ENCODE assay signal across 9 cellular contexts in the genomic region with DNA sequence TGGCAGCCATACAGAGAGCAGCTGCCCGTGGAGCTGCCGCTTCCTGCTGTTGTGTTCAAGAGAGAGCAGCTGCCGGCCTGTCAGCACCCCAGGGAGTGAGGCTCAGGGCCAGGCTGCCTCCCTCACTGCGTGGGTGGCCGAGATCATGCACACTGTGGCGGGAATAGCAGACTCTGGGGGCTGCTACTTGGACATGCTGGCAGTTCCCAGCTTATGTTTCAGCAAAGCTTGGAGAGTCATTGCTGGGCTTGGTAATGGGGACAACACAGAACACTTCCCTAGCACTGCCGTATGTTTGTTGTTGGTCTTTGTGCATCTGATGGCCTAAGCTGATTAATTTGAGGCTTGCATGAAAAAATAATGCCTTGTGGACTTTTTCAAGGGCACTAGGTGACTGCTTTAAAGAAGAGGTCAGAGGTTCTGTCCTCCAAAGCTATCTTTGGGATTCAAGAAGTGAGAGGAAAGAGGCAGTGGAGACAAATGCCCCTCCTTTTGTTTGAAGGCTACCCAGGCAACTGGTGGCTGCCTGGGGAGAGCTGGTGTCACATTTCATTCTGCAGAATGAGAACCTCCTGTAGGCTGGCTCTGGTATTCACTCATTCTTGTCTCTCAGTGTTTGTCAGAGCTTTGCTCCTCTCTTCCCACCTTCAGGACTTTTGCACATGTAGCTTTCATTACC. TPM values are rescaled to one million over a fixed set of nuclear protein-coding genes. Genes with fewer than 3 reads are reported as not detected.
A peak's percentile ranks its signal among the peaks of the same experiment; 100 is the strongest.
DNase-seq lines count a peak whose midpoint lies in the region; ATAC-seq and TF ChIP-seq lines count a peak whose summit lies in the region.
"Had no signal": no experiment of that assay in that cellular context is flagged by ENCODE, and none has a peak within 500 bp of the region (broad histone marks: within the 10 kb centered on the region; RNA-seq: fewer than 3 reads in every experiment).

No MANE protein-coding gene starts in this region.

- no peak for TF ChIP-seq CTCF in fibroblast of lung (conservative IDR thresholded peaks at IDR 0.05 in 1 of 2, IDR thresholded peaks at IDR 0.05 in 1 of 2; ENCODE audit: low read depth in 1 of 2, low read length in 2 of 2)
- TF ChIP-seq CTCF in osteocyte (IDR thresholded peaks at IDR 0.05) = peak; percentile 38

- H3K4me1 ChIP-seq in HUES6 (ENCODE audit: control insufficient read depth, insufficient read depth, low read length) (peaks cover 22% of the 10 kb centered on the region), fibroblast of lung (ENCODE audit: control insufficient read depth, extremely low read depth, insufficient read depth, low read length) (no peaks in the 10 kb centered on the region)

- H3K27me3 Mint-ChIP-seq in osteocyte (ENCODE audit: unreplicated experiment) = peaks cover 9% of the 10 kb centered on the region

- peak; percentile 34 to 67 for DNase-seq in fibroblast of lung (ENCODE audit: low read depth in 2 of 2)
- peak; percentile 90 for DNase-seq in osteocyte (ENCODE audit: extremely low spot score, unreplicated experiment)
- DNase-seq in GF-D8 (lab: John Stamatoyannopoulos, UW) = no peak

- no peak for TF ChIP-seq POLR2A in GM18505 (IDR thresholded peaks at IDR 0.05; ENCODE audit: borderline replicate concordance, extremely low read depth, insufficient read depth, insufficient read length)

- no peaks in the 10 kb centered on the region for H3K9me3 ChIP-seq in HUES6 (ENCODE audit: control insufficient read depth, insufficient read depth, low read depth, low read length)
- H3K9me3 ChIP-seq in fibroblast of lung (ENCODE audit: control insufficient read depth, insufficient read depth, low read depth, low read length) = no peaks in the 10 kb centered on the region
- H3K9me3 ChIP-seq: neutrophil had no signal

- H3K4me2 ChIP-seq in fibroblast of lung (ENCODE audit: extremely low read depth, insufficient read depth, low read length) = no peak overlapping the region

- H3K27ac Mint-ChIP-seq in osteocyte (ENCODE audit: unreplicated experiment) = peak overlapping the region; percentile 95

- H3K36me3 ChIP-seq in HUES6 (ENCODE audit: control insufficient read depth, insufficient read depth, low read length) (no peaks in the 10 kb centered on the region), fibroblast of lung (ENCODE audit: control insufficient read depth, insufficient read depth, low read length) (no peaks in the 10 kb centered on the region)
- H3K36me3 ChIP-seq: neutrophil had no signal

- peak overlapping the region; percentile 59 for H3K4me3 Mint-ChIP-seq in osteocyte (ENCODE audit: unreplicated experiment)

- H3K27ac ChIP-seq in HUES6 (ENCODE audit: low read depth, low read length) (no peak overlapping the region), fibroblast of lung (ENCODE audit: insufficient read depth, low read length) (no peak overlapping the region)
- H3K27ac ChIP-seq: neutrophil had no signal

- no peak overlapping the region for H2AFZ ChIP-seq in fibroblast of lung (ENCODE audit: low read length)

- no peaks in the 10 kb centered on the region for H3K9me3 Mint-ChIP-seq in osteocyte (ENCODE audit: unreplicated experiment)

- H3K27me3 ChIP-seq in HUES6 (ENCODE audit: control insufficient read depth, insufficient read depth, low read length) (no peaks in the 10 kb centered on the region), fibroblast of lung (ENCODE audit: control insufficient read depth, insufficient read depth, low read length) (no peaks in the 10 kb centered on the region)
- H3K27me3 ChIP-seq: neutrophil had no signal

- H3K79me2 ChIP-seq in fibroblast of lung (ENCODE audit: control insufficient read depth, insufficient read depth, low read length) = no peaks in the 10 kb centered on the region

- no peaks in the 10 kb centered on the region for H3K36me3 Mint-ChIP-seq in osteocyte (ENCODE audit: unreplicated experiment)

- ATAC-seq in HG03095 (IDR thresholded peaks at IDR 0.05; ENCODE audit: unreplicated experiment) = no peak
- ATAC-seq in GM21825 (IDR thresholded peaks at IDR 0.05; ENCODE audit: unreplicated experiment) = no peak
- ATAC-seq in GM18505 (IDR thresholded peaks at IDR 0.05; ENCODE audit: unreplicated experiment) = no peak

- peaks cover 46% of the 10 kb centered on the region for H3K4me1 Mint-ChIP-seq in osteocyte (ENCODE audit: unreplicated experiment)

- H3K4me3 ChIP-seq in HUES6 (ENCODE audit: low read depth, low read length) (peak overlapping the region; percentile 28), fibroblast of lung (replicated peaks in 1 of 4; ENCODE audit: control extremely low read depth in 1 of 4, insufficient read depth in 1 of 4, low read depth in 3 of 4, low read length in 4 of 4) (peak overlapping the region in 1 of 4 experiments; percentile 20)

- no peaks in the 10 kb centered on the region for H4K20me1 ChIP-seq in fibroblast of lung (ENCODE audit: control insufficient read depth, extremely low read depth, insufficient read depth, low read length)

- peak overlapping the region; percentile 0 for H3K9ac ChIP-seq in HUES6 (ENCODE audit: low read length)
- H3K9ac ChIP-seq in fibroblast of lung (ENCODE audit: insufficient read depth, low read length) = no peak overlapping the region

TF ChIP-seq in PFSK-1, 5 proteins besides CTCF, POLR2A, EP300 and RAD21:
- TF ChIP-seq SIN3A (IDR thresholded peaks at IDR 0.05; ENCODE audit: borderline replicate concordance, insufficient read depth, low read length) (no peak), TAF1 (IDR thresholded peaks at IDR 0.05; ENCODE audit: borderline replicate concordance, insufficient read depth, low read length) (no peak), FOXP2 (optimal IDR thresholded peaks at IDR 0.05; ENCODE audit: borderline replicate concordance, extremely low read depth, extremely low read length, insufficient read depth) (peak; percentile 53)

RNA-seq across cellular contexts. Expression of a gene that starts 18.8 kb away (rescaled TPM):
- not detected for polyA plus RNA-seq in PFSK-1 (2012; ENCODE audit: insufficient read length, low read depth)
- total RNA-seq in fibroblast of lung (under 0.01 and 0.17 TPM in 2 replicates), osteocyte (9.2 and 10.7 TPM in 2 replicates)
- polyA plus RNA-seq in fibroblast of lung = 0.03 and 0.10 TPM in 2 replicates
- polyA plus RNA-seq in fibroblast of lung (2012) = 0.08 TPM in 1 of 2 replicates, not detected in the other
- not detected in 2 replicates for polyA minus RNA-seq in fibroblast of lung (ENCODE audit: low replicate concordance)
